1 cellular context compared by ENCODE assay signal in genomic region chr7:2660359-2661095, GRCh38.
A peak's percentile ranks its signal among the peaks of the same experiment; 100 is the strongest.
TF ChIP-seq lines count a peak whose summit lies in the region.

No MANE protein-coding gene starts in this region.

TF ChIP-seq in K562, 482 proteins besides CTCF, POLR2A, EP300 and RAD21 (continues in another document):
- TF ChIP-seq CTCFL (IDR thresholded peaks at IDR 0.05; ENCODE audit: borderline replicate concordance, insufficient read depth, low read depth, low read length, poor library complexity, severe bottlenecking): peak; percentile 52
- no peak for TF ChIP-seq POLR2AphosphoS2 (IDR thresholded peaks at IDR 0.05; ENCODE audit: low read length)
- peak; percentile 93 for TF ChIP-seq ZBTB7A (IDR thresholded peaks at IDR 0.05; ENCODE audit: borderline replicate concordance, control insufficient read depth, low read depth, low read length)
- TF ChIP-seq ZNF280A (IDR thresholded peaks at IDR 0.05; ENCODE audit: low read depth, partially characterized antibody): no peak
- TF ChIP-seq MAFK (IDR thresholded peaks at IDR 0.05; ENCODE audit: low read length): no peak
- TF ChIP-seq XRCC3 (IDR thresholded peaks at IDR 0.05): no peak
- TF ChIP-seq MAZ (CRISPR knock-in tag; conservative IDR thresholded peaks at IDR 0.05 in 1 of 2, IDR thresholded peaks at IDR 0.05 in 1 of 2): no peak
- TF ChIP-seq IRF2 (CRISPR knock-in tag; IDR thresholded peaks at IDR 0.05): no peak
- TF ChIP-seq BHLHE40 (IDR thresholded peaks at IDR 0.05; ENCODE audit: low read length): peak; percentile 84
- TF ChIP-seq MLLT1 (IDR thresholded peaks at IDR 0.05): no peak
- TF ChIP-seq TFAP4 (CRISPR knock-in tag; IDR thresholded peaks at IDR 0.05; ENCODE audit: borderline replicate concordance): peak; percentile 59; the same call in 1 of the 2 replicates
- no peak for TF ChIP-seq CREB1 (IDR thresholded peaks at IDR 0.05)
- 0 out of 2 replicates have a peak, but pooled peaks have one; percentile 7 for TF ChIP-seq CREB1 (CRISPR knock-in tag; IDR thresholded peaks at IDR 0.05)
- peak; percentile 34; the same call in 1 of the 2 replicates for TF ChIP-seq ZBTB49 (CRISPR knock-in tag; IDR thresholded peaks at IDR 0.05; ENCODE audit: borderline replicate concordance)
- TF ChIP-seq E2F8 (IDR thresholded peaks at IDR 0.05; ENCODE audit: low read depth, partially characterized antibody): no peak
- no peak for TF ChIP-seq FOXK2 (conservative IDR thresholded peaks at IDR 0.05 in 1 of 2, IDR thresholded peaks at IDR 0.05 in 1 of 2; ENCODE audit: low read depth in 2 of 2)
- peak; percentile 40; the same call in 1 of the 2 replicates for TF ChIP-seq ZFX (CRISPR knock-in tag; IDR thresholded peaks at IDR 0.05)
- no peak for TF ChIP-seq ZFP36 (IDR thresholded peaks at IDR 0.05; ENCODE audit: low read depth, low read length, partially characterized antibody)
- no peak for TF ChIP-seq RB1 (IDR thresholded peaks at IDR 0.05; ENCODE audit: low read depth)
- peak; percentile 80; the same call in 1 of the 2 replicates for TF ChIP-seq FOXP1 (CRISPR knock-in tag; IDR thresholded peaks at IDR 0.05)
- TF ChIP-seq FOXJ2 (tag; IDR thresholded peaks at IDR 0.05): no peak
- no peak for TF ChIP-seq XRCC5 (IDR thresholded peaks at IDR 0.05; ENCODE audit: low read depth, low read length)
- TF ChIP-seq SMARCB1 (IDR thresholded peaks at IDR 0.05; ENCODE audit: insufficient read length, low read depth): no peak
- TF ChIP-seq ZNF511 (CRISPR knock-in tag; IDR thresholded peaks at IDR 0.05): peak; percentile 53; the same call in 1 of the 2 replicates
- peak; percentile 46 to 48; a peak in 3 of 4 replicates for TF ChIP-seq MNT (conservative IDR thresholded peaks at IDR 0.05)
- TF ChIP-seq FOXP4 (CRISPR knock-in tag; IDR thresholded peaks at IDR 0.05; ENCODE audit: borderline replicate concordance): peak; percentile 59; the same call in 1 of the 2 replicates
- no peak for TF ChIP-seq FOXA1 (IDR thresholded peaks at IDR 0.05; ENCODE audit: borderline replicate concordance)
- TF ChIP-seq ZNF318 (IDR thresholded peaks at IDR 0.05; ENCODE audit: borderline replicate concordance in 1 of 2, low read depth in 1 of 2): no peak
